Comparison of ENCODE assay signal across 8 cellular contexts in genomic region chr12:50764116-50764860, GRCh38. TPM values are rescaled to one million over a fixed set of nuclear protein-coding genes. Genes with fewer than 3 reads are reported as not detected.
A peak's percentile ranks its signal among the peaks of the same experiment; 100 is the strongest.
DNase-seq lines count a peak whose midpoint lies in the region; ATAC-seq lines count a peak whose summit lies in the region.

No MANE protein-coding gene starts in this region.

- H3K4me1 ChIP-seq in endocrine pancreas (ENCODE audit: control insufficient read depth, insufficient read depth, low read length) = no peaks in the 10 kb centered on the region
- H3K4me1 ChIP-seq in mononuclear cell (ENCODE audit: insufficient read depth, low read length) = peaks cover 43% of the 10 kb centered on the region

- no peaks in the 10 kb centered on the region for H3K36me3 ChIP-seq in endocrine pancreas (ENCODE audit: control insufficient read depth, insufficient read depth, low read length)

- peak overlapping the region; percentile 68 for H3K9ac ChIP-seq in endocrine pancreas (ENCODE audit: control insufficient read depth, insufficient read depth, low read length)

- DNase-seq in NCI-H82 (lab: John Stamatoyannopoulos, UW) = peak; percentile 63
- DNase-seq in NCI-H82 treated with DMSO at 0.1 percent for 48 hours (lab: John Stamatoyannopoulos, UW; ENCODE audit: unreplicated experiment) = no peak
- DNase-seq in NCI-H2171 treated with DMSO at 0.1 percent for 48 hours (lab: John Stamatoyannopoulos, UW) = peak; percentile 92
- DNase-seq in activated CD8-positive, alpha-beta memory T cell treated with anti-CD3 and anti-CD28 coated beads for 1 hour (ENCODE audit: extremely low read depth in 1 of 2, low read depth in 1 of 2) = peak; percentile 46 to 67
- peak; percentile 82 for DNase-seq in stimulated activated CD8-positive, alpha-beta memory T cell treated with anti-CD3 and anti-CD28 coated beads, Interleukin-4, amount 100 ng/mL, for 48 hours

- no peaks in the 10 kb centered on the region for H3K9me3 ChIP-seq in endocrine pancreas (ENCODE audit: control insufficient read depth, low read length)
- no peaks in the 10 kb centered on the region for H3K9me3 ChIP-seq in mononuclear cell (ENCODE audit: low read depth, low read length)

- H3K4me3 ChIP-seq in endocrine pancreas (ENCODE audit: control insufficient read depth, insufficient read depth, low read length) (peak overlapping the region; percentile 89), mononuclear cell (ENCODE audit: low read length) (peak overlapping the region; percentile 94)

- H3K27me3 ChIP-seq in endocrine pancreas (ENCODE audit: control insufficient read depth, insufficient read depth, low read length) (no peaks in the 10 kb centered on the region), mononuclear cell (ENCODE audit: insufficient read depth, low read length) (no peaks in the 10 kb centered on the region)

- ATAC-seq in HG02798 (IDR thresholded peaks at IDR 0.05; ENCODE audit: poor library complexity, unreplicated experiment) = peak; percentile 49

RNA-seq across cellular contexts. Expression of gene ATF1, which starts 0.4 kb away (rescaled TPM):
- 9.6 TPM for total RNA-seq in mononuclear cell
